ENCODE assay signal across 8 cellular contexts in genomic region chr16:68289621-68290329, GRCh38. TPM values are rescaled to one million over a fixed set of nuclear protein-coding genes. Genes with fewer than 3 reads are reported as not detected.
DNase-seq lines count a peak whose midpoint lies in the region; ATAC-seq and TF ChIP-seq lines count a peak whose summit lies in the region.
"Had no signal": no experiment of that assay in that cellular context is flagged by ENCODE, and none has a peak within 500 bp of the region (broad histone marks: within the 10 kb centered on the region; RNA-seq: fewer than 3 reads in every experiment).

No MANE protein-coding gene starts in this region.

- peaks cover 54 to 84% of the 10 kb centered on the region in 2 donors for H3K4me1 Mint-ChIP-seq in stimulated activated naive B cell treated with anti-CD40 and anti-IgM and Interleukin-4, amounts not matched to agents 10 μg/mL and 1 μg/mL and 100 μg/mL, for 72 hours

- no peak for TF ChIP-seq POLR2A in erythroblast (IDR thresholded peaks at IDR 0.05; ENCODE audit: low read length)

- peak overlapping the region; percentile 65 to 68 for H3K4me3 Mint-ChIP-seq in stimulated activated naive B cell treated with anti-CD40 and anti-IgM and Interleukin-4, amounts not matched to agents 10 μg/mL and 1 μg/mL and 100 μg/mL, for 72 hours

- H3K9me3 Mint-ChIP-seq in stimulated activated naive B cell treated with anti-CD40 and anti-IgM and Interleukin-4, amounts not matched to agents 10 μg/mL and 1 μg/mL and 100 μg/mL, for 72 hours: peaks cover 0 to 2% of the 10 kb centered on the region in 2 donors

- no peaks in the 10 kb centered on the region for H3K27me3 Mint-ChIP-seq in stimulated activated naive B cell treated with anti-CD40 and anti-IgM and Interleukin-4, amounts not matched to agents 10 μg/mL and 1 μg/mL and 100 μg/mL, for 72 hours

- peak; percentile 74 for ATAC-seq in GM18867 (IDR thresholded peaks at IDR 0.05; ENCODE audit: unreplicated experiment)
- ATAC-seq in HG02885 (IDR thresholded peaks at IDR 0.05; ENCODE audit: poor library complexity, unreplicated experiment): peak; percentile 84
- peak; percentile 91 to 93 for ATAC-seq in stimulated activated naive B cell treated with anti-CD40 and anti-IgM and Interleukin-4, amounts not matched to agents 10 μg/mL and 1 μg/mL and 100 μg/mL, for 72 hours (replicated peaks)

- peak overlapping the region; percentile 93 for H3K27ac Mint-ChIP-seq in stimulated activated naive B cell treated with anti-CD40 and anti-IgM and Interleukin-4, amounts not matched to agents 10 μg/mL and 1 μg/mL and 100 μg/mL, for 72 hours

- H3K36me3 Mint-ChIP-seq in stimulated activated naive B cell treated with anti-CD40 and anti-IgM and Interleukin-4, amounts not matched to agents 10 μg/mL and 1 μg/mL and 100 μg/mL, for 72 hours: peaks cover 54 to 68% of the 10 kb centered on the region in 2 donors

- DNase-seq in UCSD-AML1 (lab: John Stamatoyannopoulos, UW; ENCODE audit: unreplicated experiment) (peak; percentile 73), erythroblast (lab: John Stamatoyannopoulos, UW) (peak; percentile 82 to 84), HT-29 (ENCODE audit: low spot score) (no peak), ureter (ENCODE audit: low spot score) (no peak)
- DNase-seq in stimulated activated naive B cell treated with anti-CD40 and anti-IgM and Interleukin-4, amounts not matched to agents 10 μg/mL and 1 μg/mL and 100 μg/mL, for 72 hours: peak; percentile 83

RNA-seq across cellular contexts. Expression of gene SLC7A6OS, which starts 21.0 kb away (rescaled TPM):
- 15.0 and 22.2 TPM in 2 replicates for total RNA-seq in HT-29 (2014; rRNA removed; shearing (Covaris generic))
- total RNA-seq in ureter: 23.4 TPM

RNA-seq across cellular contexts. Expression of gene PRMT7, which starts 21.0 kb away (rescaled TPM):
- total RNA-seq in HT-29 (2014; rRNA removed; shearing (Covaris generic)): 36.3 and 50.6 TPM in 2 replicates
- total RNA-seq in ureter: 64.7 TPM

RNA-seq across cellular contexts. Expression of gene SLC7A6, which starts 25.4 kb away (rescaled TPM):
- total RNA-seq in HT-29 (2014; rRNA removed; shearing (Covaris generic)): 43.2 and 53.7 TPM in 2 replicates
- 29.4 TPM for total RNA-seq in ureter

RNA-seq across cellular contexts. Expression of gene PLA2G15, which starts 44.6 kb away (rescaled TPM):
- 15.9 and 18.6 TPM in 2 replicates for total RNA-seq in HT-29 (2014; rRNA removed; shearing (Covaris generic))
- total RNA-seq in ureter: 15.9 TPM

RNA-seq across cellular contexts. Expression of gene ESRP2, which starts 53.8 kb away (rescaled TPM):
- 104 and 122 TPM in 2 replicates for total RNA-seq in HT-29 (2014; rRNA removed; shearing (Covaris generic))
- 127 TPM for total RNA-seq in ureter
- total RNA-seq: SK-MEL-5 had no signal

Comparison
In these comparisons a context has a peak if more than half of its experiments do, and no peak if none do; other contexts are left out.
1. DNase-seq: peak in UCSD-AML1 (single experiment), erythroblast (2 of 2) and stimulated activated naive B cell treated with anti-CD40 and anti-IgM and Interleukin-4, amounts not matched to agents 10 μg/mL and 1 μg/mL and 100 μg/mL, for 72 hours (single experiment); none in HT-29 (single experiment) and ureter (single experiment).
2. Peak in every context shown above with its lines, with median percentiles within 50 percentile points of each other: ATAC-seq.